ENCODE assay signal across 8 cellular contexts in genomic region chr17:76139801-76140660, GRCh38. TPM values are rescaled to one million over a fixed set of nuclear protein-coding genes. Genes with fewer than 3 reads are reported as not detected.
DNase-seq lines count a peak whose midpoint lies in the region; ATAC-seq and TF ChIP-seq lines count a peak whose summit lies in the region.

No MANE protein-coding gene starts in this region.

- TF ChIP-seq CTCF in left lung (IDR thresholded peaks at IDR 0.05): no peak
- no peak for TF ChIP-seq CTCF in suprapubic skin (IDR thresholded peaks at IDR 0.05)

- 20% methylated on average over 20 of the region's 78 CpGs for WGBS in suprapubic skin

- H3K36me3 ChIP-seq in left lung: no peaks in the 10 kb centered on the region
- H3K36me3 ChIP-seq in suprapubic skin: no peaks in the 10 kb centered on the region

- H3K27me3 Mint-ChIP-seq in activated naive CD4-positive, alpha-beta T cell treated with anti-CD3 and anti-CD28 coated beads for 36 hours (ENCODE audit: low read depth): peaks cover 2% of the 10 kb centered on the region

- no peak for TF ChIP-seq EP300 in suprapubic skin (IDR thresholded peaks at IDR 0.05)

- H3K27me3 ChIP-seq in left lung (peaks cover 25 to 62% of the 10 kb centered on the region in 2 donors), suprapubic skin (peaks cover 50% of the 10 kb centered on the region)

- no peaks in the 10 kb centered on the region for H3K9me3 ChIP-seq in left lung
- H3K9me3 ChIP-seq in suprapubic skin: no peaks in the 10 kb centered on the region

- no peak overlapping the region for H3K27ac Mint-ChIP-seq in activated naive CD4-positive, alpha-beta T cell treated with anti-CD3 and anti-CD28 coated beads for 36 hours

- CTCF ChIA-PET in activated naive CD4-positive, alpha-beta T cell treated with anti-CD3 and anti-CD28 coated beads for 36 hours (lab: Charles Lee): interaction anchor here (0.9 to 1.6 kb wide), 3 partner anchors 18 to 139 kb away, joined by 3 to 6 read pairs (median 5); no protein-coding TSS in a partner anchor

- H3K4me3 ChIP-seq in left lung: peak overlapping the region; percentile 10 to 23
- H3K4me3 ChIP-seq in suprapubic skin: peak overlapping the region; percentile 53

- no peaks in the 10 kb centered on the region for H3K9me3 Mint-ChIP-seq in activated naive CD4-positive, alpha-beta T cell treated with anti-CD3 and anti-CD28 coated beads for 36 hours

- H3K4me1 ChIP-seq in left lung (peaks cover 13 to 41% of the 10 kb centered on the region in 2 donors), suprapubic skin (peaks cover 35% of the 10 kb centered on the region)

- intact Hi-C loops in activated naive CD4-positive, alpha-beta T cell treated with anti-CD3 and anti-CD28 coated beads for 36 hours (cut with micrococcal nuclease): loop anchor here (2.0 kb wide), 1 partner anchor 133 kb away; no protein-coding TSS in a partner anchor
- intact Hi-C loops in left lung (cut with DNase I): no loop called here

- TF ChIP-seq POLR2A in suprapubic skin (IDR thresholded peaks at IDR 0.05): no peak

- ATAC-seq in left lung (peak; percentile 71), HG03097 (IDR thresholded peaks at IDR 0.05; ENCODE audit: low FRiP score, unreplicated experiment) (no peak)

- H3K4me1 Mint-ChIP-seq in activated naive CD4-positive, alpha-beta T cell treated with anti-CD3 and anti-CD28 coated beads for 36 hours (ENCODE audit: low read depth): peaks cover 51% of the 10 kb centered on the region

- peak overlapping the region; percentile 60 for H3K4me3 Mint-ChIP-seq in activated naive CD4-positive, alpha-beta T cell treated with anti-CD3 and anti-CD28 coated beads for 36 hours

- H3K27ac ChIP-seq in left lung: peak overlapping the region in 1 of 2 donors; percentile 39
- H3K27ac ChIP-seq in suprapubic skin: no peak overlapping the region

- H3K36me3 Mint-ChIP-seq in activated naive CD4-positive, alpha-beta T cell treated with anti-CD3 and anti-CD28 coated beads for 36 hours (ENCODE audit: low read depth): peaks cover 3% of the 10 kb centered on the region

- peak; percentile 52 for DNase-seq in activated T-cell treated with anti-CD3 and anti-CD28 coated beads for 48 hours (ENCODE audit: low read depth)
- DNase-seq in activated T-cell treated with anti-CD3 and anti-CD28 coated beads for 4 hours: no peak
- peak; percentile 25 for DNase-seq in activated naive CD4-positive, alpha-beta T cell treated with anti-CD3 and anti-CD28 coated beads for 36 hours
- DNase-seq in left lung: peak; percentile 70 to 82
- DNase-seq in suprapubic skin (ENCODE audit: low spot score in 2 of 2): no peak
- DNase-seq in kidney glomerular epithelial cell (lab: John Stamatoyannopoulos, UW): no peak
- no peak for DNase-seq in SW 1271 (lab: John Stamatoyannopoulos, UW)

RNA-seq across cellular contexts. Expression of gene FOXJ1, which starts 1.0 kb away (rescaled TPM):
- total RNA-seq in activated naive CD4-positive, alpha-beta T cell treated with anti-CD3 and anti-CD28 coated beads for 36 hours: under 1 TPM; 0.60 to 0.84 TPM
- 10 to 100 TPM in 1 of 2 donors, 1 to 10 TPM in 1; 7.7 to 15.9 TPM for total RNA-seq in left lung
- total RNA-seq in suprapubic skin: 1 to 10 TPM; 2.1 to 3.6 (median 2.9) TPM

RNA-seq across cellular contexts. Expression of gene EXOC7, which starts 36.4 kb away (rescaled TPM):
- 10 to 100 TPM; 43.5 to 46.6 TPM for total RNA-seq in activated naive CD4-positive, alpha-beta T cell treated with anti-CD3 and anti-CD28 coated beads for 36 hours
- total RNA-seq in left lung (100 to 1,000 TPM; 114 to 123 TPM), suprapubic skin (100 to 1,000 TPM in 1 of 4 donors, 10 to 100 TPM in 3; 67.4 to 108 (median 78.6) TPM)

Comparison
In these comparisons a context has a peak if more than half of its experiments do, and no peak if none do; other contexts are left out.
1. DNase-seq: peak in activated T-cell treated with anti-CD3 and anti-CD28 coated beads for 48 hours (single experiment), activated naive CD4-positive, alpha-beta T cell treated with anti-CD3 and anti-CD28 coated beads for 36 hours (single experiment) and left lung (2 of 2); none in activated T-cell treated with anti-CD3 and anti-CD28 coated beads for 4 hours (single experiment), suprapubic skin (0 of 2), kidney glomerular epithelial cell (single experiment) and SW 1271 (0 of 2).